In the genomic region with DNA sequence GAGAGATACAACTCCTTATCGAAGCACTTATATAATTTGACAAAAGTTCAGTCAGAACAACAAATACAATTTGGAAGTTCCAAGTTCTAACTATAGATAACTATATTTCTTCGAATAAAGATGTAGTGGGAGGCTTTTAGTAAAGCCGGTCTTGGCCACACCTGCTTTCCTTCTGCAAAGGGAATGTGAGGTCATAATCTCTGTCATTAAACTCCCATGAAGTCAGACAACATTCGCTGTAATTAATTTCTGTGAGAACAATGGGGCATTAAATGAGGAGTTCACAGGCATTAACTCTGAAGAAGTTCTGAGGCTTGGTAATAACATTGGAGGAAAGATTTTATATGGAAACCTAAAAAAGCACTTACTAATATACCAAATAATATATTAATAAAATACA, we compare ENCODE assay signal across 4 cellular contexts.
"Had no signal": no experiment of that assay in that cellular context is flagged by ENCODE, and none has a peak within 500 bp of the region (broad histone marks: within the 10 kb centered on the region; RNA-seq: fewer than 3 reads in every experiment).

No MANE protein-coding gene starts in this region.

- DNase-seq: H9, HCEC 1CT had no signal

- ATAC-seq: GM23338, HepG2 had no signal
